ENCODE assay signal across 9 cellular contexts in genomic region chr17:28228109-28228840, GRCh38.
DNase-seq lines count a peak whose midpoint lies in the region; ATAC-seq and TF ChIP-seq lines count a peak whose summit lies in the region.
"Had no signal": no experiment of that assay in that cellular context is flagged by ENCODE, and none has a peak within 500 bp of the region (broad histone marks: within the 10 kb centered on the region; RNA-seq: fewer than 3 reads in every experiment).

No MANE protein-coding gene starts in this region.

- peak overlapping the region; percentile 47 to 93 (median 87) for H3K27ac ChIP-seq in adrenal gland
- peak overlapping the region; percentile 47 to 65 (median 56) for H3K27ac ChIP-seq in stomach

- H3K36me3 ChIP-seq in adrenal gland (replicated peaks in 1 of 2) (no peaks in the 10 kb centered on the region), stomach (no peaks in the 10 kb centered on the region)

- no peak overlapping the region for H3K27ac Mint-ChIP-seq in activated CD4-positive, alpha-beta T cell treated with anti-CD3 and anti-CD28 coated beads, Interleukin-2, amount 10 ng/mL, durations not matched to agents 24 days and 14 days

- TF ChIP-seq POLR2A in adrenal gland (IDR thresholded peaks at IDR 0.05) = no peak
- no peak for TF ChIP-seq POLR2A in stomach (IDR thresholded peaks at IDR 0.05)

- ATAC-seq in sciatic nerve (no peak), HG03521 (IDR thresholded peaks at IDR 0.05; ENCODE audit: unreplicated experiment) (no peak), GM21737 (IDR thresholded peaks at IDR 0.05; ENCODE audit: unreplicated experiment) (no peak)

- H3K27me3 ChIP-seq in adrenal gland (no peaks in the 10 kb centered on the region), stomach (peaks cover 0 to 52% (median 25%) of the 10 kb centered on the region in 3 donors)

- DNase-seq in activated CD4-positive, alpha-beta T cell treated with anti-CD3 and anti-CD28 coated beads, Interleukin-2, amount 10 ng/mL, durations not matched to agents 24 days and 14 days = no peak
- DNase-seq in activated CD4-positive, alpha-beta T cell treated with anti-CD3 and anti-CD28 coated beads, Interleukin-2, amount 50 U/mL, for 1 hour = no peak
- DNase-seq in adrenal gland = peak in 1 of 7 donors; percentile 50
- peak; percentile 15 for DNase-seq in iris pigment epithelial cell (ENCODE audit: low read depth)
- DNase-seq in stomach = no peak
- DNase-seq in sciatic nerve (ENCODE audit: low spot score) = no peak
- DNase-seq: NCI-H1694 had no signal

- H3K4me3 ChIP-seq in adrenal gland (peak overlapping the region in 2 of 4 donors; percentile 35 to 57), stomach (peak overlapping the region; percentile 38 to 57 (median 44))

- TF ChIP-seq CTCF in adrenal gland (IDR thresholded peaks at IDR 0.05) (peak in 3 of 6 experiments; percentile 6 to 35 (median 32)), stomach (IDR thresholded peaks at IDR 0.05) (peak in 2 of 7 experiments; percentile 9 to 16)

- no peaks in the 10 kb centered on the region for H3K36me3 Mint-ChIP-seq in activated CD4-positive, alpha-beta T cell treated with anti-CD3 and anti-CD28 coated beads, Interleukin-2, amount 10 ng/mL, durations not matched to agents 24 days and 14 days (ENCODE audit: low read depth)

- no peak for TF ChIP-seq EP300 in stomach (IDR thresholded peaks at IDR 0.05)

- intact Hi-C loops in activated CD4-positive, alpha-beta T cell treated with anti-CD3 and anti-CD28 coated beads, Interleukin-2, amount 10 ng/mL, durations not matched to agents 24 days and 14 days (cut with micrococcal nuclease) = no loop called here
- intact Hi-C loops in adrenal gland (cut with DNase I) = no loop called here
- intact Hi-C loops in stomach (cut with DNase I; ENCODE audit: low total_unique reads) = no loop called here
- intact Hi-C loops in sciatic nerve (cut with DNase I) = no loop called here

- H3K4me1 ChIP-seq in adrenal gland (replicated peaks in 1 of 2) (peaks cover 47 to 56% of the 10 kb centered on the region in 2 donors), stomach (peaks cover 0 to 24% (median 19%) of the 10 kb centered on the region in 4 donors)

- peak overlapping the region; percentile 83 for H3K4me3 Mint-ChIP-seq in activated CD4-positive, alpha-beta T cell treated with anti-CD3 and anti-CD28 coated beads, Interleukin-2, amount 10 ng/mL, durations not matched to agents 24 days and 14 days

- H3K9me3 Mint-ChIP-seq in activated CD4-positive, alpha-beta T cell treated with anti-CD3 and anti-CD28 coated beads, Interleukin-2, amount 10 ng/mL, durations not matched to agents 24 days and 14 days = no peaks in the 10 kb centered on the region

- 12 to 38% (median 29%) methylated on average over 21 to 22 of the region's 22 CpGs for WGBS in adrenal gland, 4 donors
- 5 to 14% (median 11%) methylated on average over 18 to 22 of the region's 22 CpGs for WGBS in stomach, 5 donors

- H3K4me1 Mint-ChIP-seq in activated CD4-positive, alpha-beta T cell treated with anti-CD3 and anti-CD28 coated beads, Interleukin-2, amount 10 ng/mL, durations not matched to agents 24 days and 14 days = peaks cover 12% of the 10 kb centered on the region

- no peaks in the 10 kb centered on the region for H3K9me3 ChIP-seq in adrenal gland (replicated peaks in 1 of 3)
- H3K9me3 ChIP-seq in stomach = no peaks in the 10 kb centered on the region

- peaks cover 42% of the 10 kb centered on the region for H3K27me3 Mint-ChIP-seq in activated CD4-positive, alpha-beta T cell treated with anti-CD3 and anti-CD28 coated beads, Interleukin-2, amount 10 ng/mL, durations not matched to agents 24 days and 14 days
